ENCODE assay signal across 19 cellular contexts in the genomic region with DNA sequence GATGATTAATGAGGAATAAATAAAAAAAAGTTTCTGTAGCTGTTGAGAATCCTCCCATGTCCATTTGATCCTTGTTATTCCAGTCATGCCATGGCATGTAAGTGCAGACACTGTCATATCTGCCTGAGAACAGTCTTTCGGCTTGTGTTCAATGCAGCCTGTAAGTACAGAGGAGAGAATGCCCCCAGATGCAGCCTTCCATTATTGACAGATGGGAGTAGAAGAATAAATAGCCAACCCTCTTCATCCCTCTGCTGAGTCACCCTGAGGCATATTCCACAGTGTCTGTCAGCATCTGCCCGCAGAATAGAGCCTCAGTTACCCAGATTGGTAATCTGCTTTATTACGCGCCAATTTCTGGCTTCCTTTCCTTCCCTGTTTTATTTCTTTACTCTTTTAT.
"Had no signal": no experiment of that assay in that cellular context is flagged by ENCODE, and none has a peak within 500 bp of the region (broad histone marks: within the 10 kb centered on the region; RNA-seq: fewer than 3 reads in every experiment).

No MANE protein-coding gene starts in this region.

- ATAC-seq: activated T-cell treated with anti-CD3 and anti-CD28 coated beads, Interleukin-2, amount 50 U/mL, for 72 hours; esophagus mucosa; lower lobe of right lung had no signal

- H3K4me3 Mint-ChIP-seq: activated T-cell treated with anti-CD3 and anti-CD28 coated beads, Interleukin-2, amount 50 U/mL, for 72 hours; mesothelial cell of epicardium had no signal

- H3K27me3 Mint-ChIP-seq: progenitor cell of endocrine pancreas had no signal

- H3K9me3 Mint-ChIP-seq: activated T-cell treated with anti-CD3 and anti-CD28 coated beads, Interleukin-2, amount 50 U/mL, for 72 hours; mesothelial cell of epicardium had no signal

- H3K27ac Mint-ChIP-seq: activated T-cell treated with anti-CD3 and anti-CD28 coated beads, Interleukin-2, amount 50 U/mL, for 72 hours; mesothelial cell of epicardium; progenitor cell of endocrine pancreas had no signal

- H3K36me3 Mint-ChIP-seq: mesothelial cell of epicardium had no signal

- DNase-seq: activated CD4-positive, alpha-beta T cell treated with anti-CD3 and anti-CD28 coated beads for 1 hour; activated effector memory CD4-positive, alpha-beta T cell treated with anti-CD3 and anti-CD28 coated beads, Interleukin-2, amount 50 U/mL, for 16 hours; activated naive CD4-positive, alpha-beta T cell treated with anti-CD3 and anti-CD28 coated beads, Interleukin-2, amount 50 U/mL, for 16 hours; activated T-cell treated with anti-CD3 and anti-CD28 coated beads, Interleukin-2, amount 50 U/mL, for 72 hours; aorta; brain microvascular endothelial cell; effector CD4-positive, alpha-beta T cell; islet precursor cell; lower lobe of right lung; occipital lobe; stimulated activated CD4-positive, alpha-beta T cell treated with anti-CD3 and anti-CD28 coated beads, Interleukin-12 subunit alpha, Interleukin-12 subunit beta, amount 100 ng/mL, for 4 hours; stimulated activated CD4-positive, alpha-beta T cell treated with anti-CD3 and anti-CD28 coated beads, Interleukin-1b, Interleukin-23, amount 100 ng/mL, for 48 hours; stimulated activated CD8-positive, alpha-beta memory T cell treated with anti-CD3 and anti-CD28 coated beads, Interleukin-4, amount 100 ng/mL, for 48 hours; stimulated activated naive CD4-positive, alpha-beta T cell; thyroid gland; WERI-Rb-1 had no signal
